Comparison of ENCODE assay signal across 1 cellular context in genomic region chr6:98641929-98642328, GRCh38.
TF ChIP-seq lines count a peak whose summit lies in the region.

No MANE protein-coding gene starts in this region.

TF ChIP-seq in HepG2, 621 proteins besides CTCF, POLR2A, EP300 and RAD21 (continued from another document):
- TF ChIP-seq, protein P1, sequence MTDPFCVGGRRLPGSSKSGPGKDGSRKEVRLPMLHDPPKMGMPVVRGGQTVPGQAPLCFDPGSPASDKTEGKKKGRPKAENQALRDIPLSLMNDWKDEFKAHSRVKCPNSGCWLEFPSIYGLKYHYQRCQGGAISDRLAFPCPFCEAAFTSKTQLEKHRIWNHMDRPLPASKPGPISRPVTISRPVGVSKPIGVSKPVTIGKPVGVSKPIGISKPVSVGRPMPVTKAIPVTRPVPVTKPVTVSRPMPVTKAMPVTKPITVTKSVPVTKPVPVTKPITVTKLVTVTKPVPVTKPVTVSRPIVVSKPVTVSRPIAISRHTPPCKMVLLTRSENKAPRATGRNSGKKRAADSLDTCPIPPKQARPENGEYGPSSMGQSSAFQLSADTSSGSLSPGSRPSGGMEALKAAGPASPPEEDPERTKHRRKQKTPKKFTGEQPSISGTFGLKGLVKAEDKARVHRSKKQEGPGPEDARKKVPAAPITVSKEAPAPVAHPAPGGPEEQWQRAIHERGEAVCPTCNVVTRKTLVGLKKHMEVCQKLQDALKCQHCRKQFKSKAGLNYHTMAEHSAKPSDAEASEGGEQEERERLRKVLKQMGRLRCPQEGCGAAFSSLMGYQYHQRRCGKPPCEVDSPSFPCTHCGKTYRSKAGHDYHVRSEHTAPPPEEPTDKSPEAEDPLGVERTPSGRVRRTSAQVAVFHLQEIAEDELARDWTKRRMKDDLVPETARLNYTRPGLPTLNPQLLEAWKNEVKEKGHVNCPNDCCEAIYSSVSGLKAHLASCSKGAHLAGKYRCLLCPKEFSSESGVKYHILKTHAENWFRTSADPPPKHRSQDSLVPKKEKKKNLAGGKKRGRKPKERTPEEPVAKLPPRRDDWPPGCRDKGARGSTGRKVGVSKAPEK (CRISPR knock-in tag; IDR thresholded peaks at IDR 0.05; ENCODE audit: borderline replicate concordance), result no peak
- no peak for TF ChIP-seq ZNF10 (CRISPR knock-in tag; IDR thresholded peaks at IDR 0.05; ENCODE audit: borderline replicate concordance, low read depth)
- no peak for TF ChIP-seq ZNF275 (CRISPR knock-in tag; IDR thresholded peaks at IDR 0.05; ENCODE audit: borderline replicate concordance)
- peak; percentile 51; the same call in 1 of the 2 replicates for TF ChIP-seq HDAC2 (CRISPR knock-in tag; IDR thresholded peaks at IDR 0.05)
- no peak for TF ChIP-seq CENPBD1 (CRISPR knock-in tag; IDR thresholded peaks at IDR 0.05; ENCODE audit: borderline replicate concordance, low read depth)
- no peak for TF ChIP-seq TARDBP (CRISPR knock-in tag; IDR thresholded peaks at IDR 0.05)
- no peak for TF ChIP-seq ZNF354B (CRISPR knock-in tag; IDR thresholded peaks at IDR 0.05)
- TF ChIP-seq CBX1 (IDR thresholded peaks at IDR 0.05; ENCODE audit: low read depth), result no peak
- no peak for TF ChIP-seq YEATS2 (CRISPR knock-in tag; IDR thresholded peaks at IDR 0.05; ENCODE audit: borderline replicate concordance)
- no peak for TF ChIP-seq ZNF503 (CRISPR knock-in tag; IDR thresholded peaks at IDR 0.05)
- no peak for TF ChIP-seq HNRNPK (IDR thresholded peaks at IDR 0.05; ENCODE audit: low read depth, low read length, poor library complexity, severe bottlenecking)
- no peak for TF ChIP-seq MTA1 (CRISPR knock-in tag; IDR thresholded peaks at IDR 0.05; ENCODE audit: borderline replicate concordance)
- no peak for TF ChIP-seq PRDM4 (CRISPR knock-in tag; IDR thresholded peaks at IDR 0.05; ENCODE audit: borderline replicate concordance)
- no peak for TF ChIP-seq ZNF777 (CRISPR knock-in tag; IDR thresholded peaks at IDR 0.05)
- TF ChIP-seq REXO4 (CRISPR knock-in tag; IDR thresholded peaks at IDR 0.05; ENCODE audit: borderline replicate concordance), result no peak
TF ChIP-seq in HepG2: peak in this region for 59.
